ENCODE assay signal across 1 cellular context in genomic region chr2:74585406-74586182, GRCh38.
TF ChIP-seq lines count a peak whose summit lies in the region.

No MANE protein-coding gene starts in this region.

TF ChIP-seq in WTC11, 78 proteins besides CTCF, POLR2A, EP300 and RAD21 (continued from another document):
- TF ChIP-seq, protein P1, sequence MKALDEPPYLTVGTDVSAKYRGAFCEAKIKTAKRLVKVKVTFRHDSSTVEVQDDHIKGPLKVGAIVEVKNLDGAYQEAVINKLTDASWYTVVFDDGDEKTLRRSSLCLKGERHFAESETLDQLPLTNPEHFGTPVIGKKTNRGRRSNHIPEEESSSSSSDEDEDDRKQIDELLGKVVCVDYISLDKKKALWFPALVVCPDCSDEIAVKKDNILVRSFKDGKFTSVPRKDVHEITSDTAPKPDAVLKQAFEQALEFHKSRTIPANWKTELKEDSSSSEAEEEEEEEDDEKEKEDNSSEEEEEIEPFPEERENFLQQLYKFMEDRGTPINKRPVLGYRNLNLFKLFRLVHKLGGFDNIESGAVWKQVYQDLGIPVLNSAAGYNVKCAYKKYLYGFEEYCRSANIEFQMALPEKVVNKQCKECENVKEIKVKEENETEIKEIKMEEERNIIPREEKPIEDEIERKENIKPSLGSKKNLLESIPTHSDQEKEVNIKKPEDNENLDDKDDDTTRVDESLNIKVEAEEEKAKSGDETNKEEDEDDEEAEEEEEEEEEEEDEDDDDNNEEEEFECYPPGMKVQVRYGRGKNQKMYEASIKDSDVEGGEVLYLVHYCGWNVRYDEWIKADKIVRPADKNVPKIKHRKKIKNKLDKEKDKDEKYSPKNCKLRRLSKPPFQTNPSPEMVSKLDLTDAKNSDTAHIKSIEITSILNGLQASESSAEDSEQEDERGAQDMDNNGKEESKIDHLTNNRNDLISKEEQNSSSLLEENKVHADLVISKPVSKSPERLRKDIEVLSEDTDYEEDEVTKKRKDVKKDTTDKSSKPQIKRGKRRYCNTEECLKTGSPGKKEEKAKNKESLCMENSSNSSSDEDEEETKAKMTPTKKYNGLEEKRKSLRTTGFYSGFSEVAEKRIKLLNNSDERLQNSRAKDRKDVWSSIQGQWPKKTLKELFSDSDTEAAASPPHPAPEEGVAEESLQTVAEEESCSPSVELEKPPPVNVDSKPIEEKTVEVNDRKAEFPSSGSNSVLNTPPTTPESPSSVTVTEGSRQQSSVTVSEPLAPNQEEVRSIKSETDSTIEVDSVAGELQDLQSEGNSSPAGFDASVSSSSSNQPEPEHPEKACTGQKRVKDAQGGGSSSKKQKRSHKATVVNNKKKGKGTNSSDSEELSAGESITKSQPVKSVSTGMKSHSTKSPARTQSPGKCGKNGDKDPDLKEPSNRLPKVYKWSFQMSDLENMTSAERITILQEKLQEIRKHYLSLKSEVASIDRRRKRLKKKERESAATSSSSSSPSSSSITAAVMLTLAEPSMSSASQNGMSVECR (CRISPR knock-in tag; IDR thresholded peaks at IDR 0.05; ENCODE audit: borderline replicate concordance), result no peak
- TF ChIP-seq, protein P2, sequence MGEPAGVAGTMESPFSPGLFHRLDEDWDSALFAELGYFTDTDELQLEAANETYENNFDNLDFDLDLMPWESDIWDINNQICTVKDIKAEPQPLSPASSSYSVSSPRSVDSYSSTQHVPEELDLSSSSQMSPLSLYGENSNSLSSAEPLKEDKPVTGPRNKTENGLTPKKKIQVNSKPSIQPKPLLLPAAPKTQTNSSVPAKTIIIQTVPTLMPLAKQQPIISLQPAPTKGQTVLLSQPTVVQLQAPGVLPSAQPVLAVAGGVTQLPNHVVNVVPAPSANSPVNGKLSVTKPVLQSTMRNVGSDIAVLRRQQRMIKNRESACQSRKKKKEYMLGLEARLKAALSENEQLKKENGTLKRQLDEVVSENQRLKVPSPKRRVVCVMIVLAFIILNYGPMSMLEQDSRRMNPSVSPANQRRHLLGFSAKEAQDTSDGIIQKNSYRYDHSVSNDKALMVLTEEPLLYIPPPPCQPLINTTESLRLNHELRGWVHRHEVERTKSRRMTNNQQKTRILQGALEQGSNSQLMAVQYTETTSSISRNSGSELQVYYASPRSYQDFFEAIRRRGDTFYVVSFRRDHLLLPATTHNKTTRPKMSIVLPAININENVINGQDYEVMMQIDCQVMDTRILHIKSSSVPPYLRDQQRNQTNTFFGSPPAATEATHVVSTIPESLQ (CRISPR knock-in tag; IDR thresholded peaks at IDR 0.05), result no peak
- TF ChIP-seq CDX4 (CRISPR knock-in tag; IDR thresholded peaks at IDR 0.05; ENCODE audit: borderline replicate concordance) (no peak), SMAD3 (CRISPR knock-in tag; IDR thresholded peaks at IDR 0.05; ENCODE audit: borderline replicate concordance) (no peak), FOXK1 (CRISPR knock-in tag; IDR thresholded peaks at IDR 0.05) (no peak), RELA (CRISPR knock-in tag; IDR thresholded peaks at IDR 0.05; ENCODE audit: borderline replicate concordance) (no peak), TCF7 (CRISPR knock-in tag; IDR thresholded peaks at IDR 0.05; ENCODE audit: low read depth) (no peak), ZSCAN18 (CRISPR knock-in tag; IDR thresholded peaks at IDR 0.05) (no peak), ZNF423 (CRISPR knock-in tag; IDR thresholded peaks at IDR 0.05) (no peak), MXD4 (CRISPR knock-in tag; IDR thresholded peaks at IDR 0.05; ENCODE audit: borderline replicate concordance) (no peak), IRF2 (CRISPR knock-in tag; IDR thresholded peaks at IDR 0.05; ENCODE audit: borderline replicate concordance, low read depth) (no peak)
